8 cellular contexts compared by ENCODE assay signal in the genomic region with DNA sequence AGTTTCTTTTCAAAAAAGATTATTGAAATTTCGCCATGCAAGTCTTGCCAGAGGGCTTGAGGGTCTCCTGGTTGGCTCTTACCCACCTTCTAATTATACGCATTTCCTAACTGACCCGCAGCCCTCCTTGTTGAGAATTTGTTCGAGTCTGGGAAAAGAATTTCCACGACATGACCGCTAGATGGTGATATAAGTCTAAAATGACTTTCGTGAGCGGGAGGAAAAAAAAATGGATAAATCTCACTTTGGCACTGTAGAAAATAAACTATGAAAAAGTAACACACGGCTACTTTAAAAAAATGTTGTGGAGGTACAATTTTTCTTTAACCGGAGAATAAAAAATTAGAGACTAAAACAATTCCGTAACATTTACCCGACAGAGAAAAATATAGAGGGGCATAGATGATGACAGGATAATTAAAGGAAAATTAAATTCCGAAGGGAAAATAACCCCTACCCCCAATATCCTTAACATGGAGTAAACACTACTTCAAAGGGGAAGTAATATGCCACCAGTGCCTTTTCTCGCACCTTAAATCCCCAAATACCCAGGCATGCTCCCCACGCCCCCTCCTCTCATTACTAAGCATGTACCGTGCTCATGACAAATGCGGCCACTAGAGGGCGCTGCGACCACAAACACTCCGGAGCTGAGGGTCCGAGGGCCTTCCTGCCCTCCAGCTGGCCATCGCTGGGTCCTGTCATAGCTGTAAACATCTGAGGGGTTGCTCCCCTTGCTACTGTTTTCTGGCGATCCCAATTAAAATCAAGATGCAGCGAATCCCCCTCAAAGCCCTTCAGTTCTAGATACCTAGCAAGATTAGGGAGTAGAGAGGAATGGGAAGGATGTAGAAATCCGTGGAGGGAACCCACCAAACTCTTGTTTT.
A peak's percentile ranks its signal among the peaks of the same experiment; 100 is the strongest.
DNase-seq lines count a peak whose midpoint lies in the region; ATAC-seq and TF ChIP-seq lines count a peak whose summit lies in the region.

No MANE protein-coding gene starts in this region.

- H4K91ac ChIP-seq in neuronal stem cell (ENCODE audit: low read depth, low read length, poor library complexity) = no peak overlapping the region

- no CpG with 5 or more reads among the region's 25 CpGs for WGBS in neuronal stem cell (ENCODE audit: extremely low coverage in 2 of 2, insufficient read length in 2 of 2, insufficient replicate concordance in 1 of 2), 2 donors

- H3K79me1 ChIP-seq in neuronal stem cell (ENCODE audit: low read depth, low read length) = no peaks in the 10 kb centered on the region

- H2AK5ac ChIP-seq in neuronal stem cell (ENCODE audit: low read depth, low read length) = no peak overlapping the region

- TF ChIP-seq CTCF in natural killer cell (IDR thresholded peaks at IDR 0.05) = peak; percentile 13
- peak; percentile 89 for TF ChIP-seq CTCF in fibroblast of the aortic adventitia (IDR thresholded peaks at IDR 0.05; ENCODE audit: insufficient read depth, low read length)

- H3K14ac ChIP-seq in neuronal stem cell (ENCODE audit: low read length) = no peak overlapping the region

- no peak overlapping the region for H2BK5ac ChIP-seq in neuronal stem cell (ENCODE audit: low read length)

- no peak for ATAC-seq in natural killer cell
- no peak for ATAC-seq in natural killer cell treated with Interleukin-12 subunit alpha and Interleukin-12 subunit beta and Interleukin-15 and Interleukin-18, amount 100 ng/mL, for 72 hours
- peak; percentile 62 for ATAC-seq in HG03103 (IDR thresholded peaks at IDR 0.05; ENCODE audit: low read depth, unreplicated experiment)
- no peak for ATAC-seq in GM19328 (IDR thresholded peaks at IDR 0.05; ENCODE audit: unreplicated experiment)

- H3K36me3 Mint-ChIP-seq in natural killer cell = no peaks in the 10 kb centered on the region
- H3K36me3 Mint-ChIP-seq in natural killer cell treated with Interleukin-12 subunit alpha and Interleukin-12 subunit beta and Interleukin-15 and Interleukin-18, amount 100 ng/mL, for 72 hours = no peaks in the 10 kb centered on the region

- H3K4me3 ChIP-seq in fibroblast of the aortic adventitia (ENCODE audit: low read depth, low read length) = peak overlapping the region; percentile 44
- H3K4me3 ChIP-seq in neuronal stem cell (ENCODE audit: low read length in 2 of 2) = no peak overlapping the region

- H4K8ac ChIP-seq in neuronal stem cell (ENCODE audit: low read depth, low read length) = no peak overlapping the region

- H3K9ac ChIP-seq in neuronal stem cell (ENCODE audit: low read depth, low read length, poor library complexity) = no peak overlapping the region

- peak overlapping the region; percentile 46 for H3K4me2 ChIP-seq in neuronal stem cell (ENCODE audit: insufficient read depth, low read length, poor library complexity, severe bottlenecking)

- no peaks in the 10 kb centered on the region for H3K36me3 ChIP-seq in neuronal stem cell (replicated peaks in 1 of 2; ENCODE audit: control insufficient read depth in 2 of 2, insufficient read depth in 2 of 2, low read length in 2 of 2)

- H3K9me3 Mint-ChIP-seq in natural killer cell = no peaks in the 10 kb centered on the region
- H3K9me3 Mint-ChIP-seq in natural killer cell treated with Interleukin-12 subunit alpha and Interleukin-12 subunit beta and Interleukin-15 and Interleukin-18, amount 100 ng/mL, for 72 hours = no peaks in the 10 kb centered on the region

- no peak overlapping the region for H2BK120ac ChIP-seq in neuronal stem cell (ENCODE audit: low read depth, low read length)

- H2BK12ac ChIP-seq in neuronal stem cell (ENCODE audit: low read length) = no peak overlapping the region

- no peak overlapping the region for H3K27ac ChIP-seq in neuronal stem cell (replicated peaks; ENCODE audit: low read length)

- no peaks in the 10 kb centered on the region for H3K4me1 ChIP-seq in neuronal stem cell (ENCODE audit: control insufficient read depth in 2 of 2, insufficient read depth in 1 of 2, low read depth in 1 of 2, low read length in 2 of 2)

- H2AFZ ChIP-seq in neuronal stem cell (ENCODE audit: low read length) = no peak overlapping the region

- no peaks in the 10 kb centered on the region for H3K9me3 ChIP-seq in neuronal stem cell (replicated peaks in 1 of 2; ENCODE audit: control insufficient read depth in 2 of 2, insufficient read depth in 1 of 2, low read depth in 1 of 2, low read length in 2 of 2)

- peaks cover 8 to 9% of the 10 kb centered on the region in 2 donors for H3K4me1 Mint-ChIP-seq in natural killer cell
- H3K4me1 Mint-ChIP-seq in natural killer cell treated with Interleukin-12 subunit alpha and Interleukin-12 subunit beta and Interleukin-15 and Interleukin-18, amount 100 ng/mL, for 72 hours (ENCODE audit: low read depth in 2 of 2) = peaks cover 3 to 4% of the 10 kb centered on the region in 2 donors

- H3K27me3 ChIP-seq in neuronal stem cell (ENCODE audit: control insufficient read depth in 3 of 3, insufficient read depth in 3 of 3, low read depth in 1 of 3, low read length in 3 of 3) = no peaks in the 10 kb centered on the region

- H3K4ac ChIP-seq in neuronal stem cell (ENCODE audit: low read length) = no peak overlapping the region

- H2BK15ac ChIP-seq in neuronal stem cell (ENCODE audit: low read length) = no peak overlapping the region

- DNase-seq in natural killer cell (no peak), NCI-H226 (peak; percentile 12), fibroblast of the aortic adventitia (ENCODE audit: low read depth) (peak; percentile 71), neuronal stem cell (ENCODE audit: low spot score) (peak; percentile 78)
- DNase-seq in natural killer cell treated with Interleukin-12 subunit alpha and Interleukin-12 subunit beta and Interleukin-15 and Interleukin-18, amount 100 ng/mL, for 72 hours (ENCODE audit: low spot score) = no peak
- peak; percentile 19 for DNase-seq in activated CD4-positive, alpha-beta T cell treated with anti-CD3 and anti-CD28 coated beads, Interleukin-2, amount 50 U/mL, for 1 hour

- no peak overlapping the region for H3K23ac ChIP-seq in neuronal stem cell (ENCODE audit: low read depth, low read length, poor library complexity)

- intact Hi-C loops in natural killer cell (cut with micrococcal nuclease) = no loop called here

- no peak overlapping the region for H3K4me3 Mint-ChIP-seq in natural killer cell
- no peak overlapping the region for H3K4me3 Mint-ChIP-seq in natural killer cell treated with Interleukin-12 subunit alpha and Interleukin-12 subunit beta and Interleukin-15 and Interleukin-18, amount 100 ng/mL, for 72 hours

- H3K27ac Mint-ChIP-seq in natural killer cell = no peak overlapping the region
- no peak overlapping the region for H3K27ac Mint-ChIP-seq in natural killer cell treated with Interleukin-12 subunit alpha and Interleukin-12 subunit beta and Interleukin-15 and Interleukin-18, amount 100 ng/mL, for 72 hours

- H3K27me3 Mint-ChIP-seq in natural killer cell (ENCODE audit: low read depth in 2 of 2) = peaks cover 3 to 7% of the 10 kb centered on the region in 2 donors
- H3K27me3 Mint-ChIP-seq in natural killer cell treated with Interleukin-12 subunit alpha and Interleukin-12 subunit beta and Interleukin-15 and Interleukin-18, amount 100 ng/mL, for 72 hours = peaks cover 3 to 14% of the 10 kb centered on the region in 2 donors

- H3K18ac ChIP-seq in neuronal stem cell (ENCODE audit: low read length) = no peak overlapping the region

Comparison
In these comparisons a context has a peak if more than half of its experiments do, and no peak if none do; other contexts are left out.
1. DNase-seq: peak in NCI-H226 (single experiment), activated CD4-positive, alpha-beta T cell treated with anti-CD3 and anti-CD28 coated beads, Interleukin-2, amount 50 U/mL, for 1 hour (single experiment), fibroblast of the aortic adventitia (single experiment) and neuronal stem cell (single experiment); none in natural killer cell (single experiment) and natural killer cell treated with Interleukin-12 subunit alpha and Interleukin-12 subunit beta and Interleukin-15 and Interleukin-18, amount 100 ng/mL, for 72 hours (single experiment).